ENCODE assay signal across 6 cellular contexts in genomic region chrX:155071694-155072215, GRCh38. TPM values are rescaled to one million over a fixed set of nuclear protein-coding genes. Genes with fewer than 3 reads are reported as not detected.
DNase-seq lines count a peak whose midpoint lies in the region; ATAC-seq and TF ChIP-seq lines count a peak whose summit lies in the region.

No MANE protein-coding gene starts in this region.

- H2AFZ ChIP-seq in Karpas-422 (ENCODE audit: low read length) (no peak overlapping the region; the same call in 1 of the 2 replicates), smooth muscle cell (ENCODE audit: low read depth) (peak overlapping the region; percentile 78)

- H3K27ac ChIP-seq in Karpas-422 (ENCODE audit: low read length) (peak overlapping the region; percentile 73), smooth muscle cell (ENCODE audit: low read depth) (peak overlapping the region; percentile 17)

- 49% methylated on average over 24 of the region's 24 CpGs for WGBS in smooth muscle cell (ENCODE audit: low lambda C conversion rate)

- no peaks in the 10 kb centered on the region for H3F3A ChIP-seq in smooth muscle cell (ENCODE audit: low read depth)

- no peaks in the 10 kb centered on the region for H3K27me3 ChIP-seq in Karpas-422 (ENCODE audit: low read length)
- no peaks in the 10 kb centered on the region for H3K27me3 ChIP-seq in smooth muscle cell (ENCODE audit: low read depth)

- H3K4me2 ChIP-seq in Karpas-422 (ENCODE audit: low read depth, low read length, poor library complexity, severe bottlenecking) (peak overlapping the region; percentile 74), smooth muscle cell (peak overlapping the region; percentile 80)

- H3K9me3 ChIP-seq in Karpas-422 (ENCODE audit: low read length), result no peaks in the 10 kb centered on the region
- no peaks in the 10 kb centered on the region for H3K9me3 ChIP-seq in smooth muscle cell (replicated peaks; ENCODE audit: low read depth)

- H3K36me3 ChIP-seq in Karpas-422 (ENCODE audit: insufficient read depth, low read length) (peaks cover 19% of the 10 kb centered on the region; the same call in 1 of the 2 replicates), smooth muscle cell (ENCODE audit: low read depth) (no peaks in the 10 kb centered on the region)

- H3K4me3 ChIP-seq in Karpas-422 (ENCODE audit: low read length) (peak overlapping the region; percentile 76), epithelial cell of proximal tubule (ENCODE audit: low read depth, low read length) (peak overlapping the region; percentile 80), smooth muscle cell (peak overlapping the region; percentile 68)

- H3K79me2 ChIP-seq in Karpas-422 (ENCODE audit: low read length), result peaks cover 82% of the 10 kb centered on the region
- peaks cover 10% of the 10 kb centered on the region for H3K79me2 ChIP-seq in smooth muscle cell (ENCODE audit: low read depth)

- H4K20me1 ChIP-seq in Karpas-422 (ENCODE audit: insufficient read depth, low read depth, low read length) (no peaks in the 10 kb centered on the region), smooth muscle cell (ENCODE audit: low read depth) (no peaks in the 10 kb centered on the region)

- no peak for TF ChIP-seq CTCF in epithelial cell of proximal tubule (conservative IDR thresholded peaks at IDR 0.05; ENCODE audit: low read depth, low read length)
- no peak for TF ChIP-seq CTCF in smooth muscle cell (IDR thresholded peaks at IDR 0.05; ENCODE audit: borderline replicate concordance, insufficient read depth, poor library complexity, severe bottlenecking)

- H3K9ac ChIP-seq in Karpas-422 (ENCODE audit: low read length) (peak overlapping the region; percentile 85), smooth muscle cell (ENCODE audit: low read depth) (no peak overlapping the region)

- peak; percentile 45 for DNase-seq in Karpas-422
- no peak for DNase-seq in epithelial cell of proximal tubule (ENCODE audit: low read depth)
- DNase-seq in smooth muscle cell (lab: John Stamatoyannopoulos, UW; ENCODE audit: unreplicated experiment), result no peak
- DNase-seq in COLO829 (ENCODE audit: low spot score), result no peak
- DNase-seq in stimulated activated CD4-positive, alpha-beta T cell treated with anti-CD3 and anti-CD28 coated beads, Interleukin-4, amount 100 ng/mL, for 4 hours, result no peak

- peak; percentile 9 for ATAC-seq in GM19328 (IDR thresholded peaks at IDR 0.05; ENCODE audit: unreplicated experiment)

- H3K9me2 ChIP-seq in Karpas-422 (replicated peaks; ENCODE audit: insufficient read depth, low read length), result no peaks in the 10 kb centered on the region

- H3K4me1 ChIP-seq in Karpas-422 (ENCODE audit: low read length), result peaks cover 47% of the 10 kb centered on the region
- H3K4me1 ChIP-seq in smooth muscle cell (ENCODE audit: low read depth), result no peaks in the 10 kb centered on the region

RNA-seq across cellular contexts. Expression of gene BRCC3, which starts 0.4 kb away (rescaled TPM):
- total RNA-seq in Karpas-422 (2014; rRNA removed; shearing (Covaris generic); ENCODE audit: low replicate concordance), result 13.2 and 15.9 TPM in 2 replicates
- 9.1 and 16.3 TPM in 2 replicates for total RNA-seq in epithelial cell of proximal tubule
- 9.6 and 10.6 TPM in 2 replicates for total RNA-seq in smooth muscle cell
- 13.4 and 14.4 TPM in 2 replicates for polyA plus RNA-seq in smooth muscle cell

RNA-seq across cellular contexts. Expression of gene CMC4, which starts 0.8 kb away (rescaled TPM):
- 15.8 and 36.1 TPM in 2 replicates for total RNA-seq in Karpas-422 (2014; rRNA removed; shearing (Covaris generic); ENCODE audit: low replicate concordance)
- 10.9 and 14.4 TPM in 2 replicates for total RNA-seq in epithelial cell of proximal tubule
- total RNA-seq in smooth muscle cell, result 14.4 and 24.5 TPM in 2 replicates
- polyA plus RNA-seq in smooth muscle cell, result 14.3 and 21.2 TPM in 2 replicates

RNA-seq across cellular contexts. Expression of gene MTCP1, which starts 0.8 kb away (rescaled TPM):
- 21.9 and 95.2 TPM in 2 replicates for total RNA-seq in Karpas-422 (2014; rRNA removed; shearing (Covaris generic); ENCODE audit: low replicate concordance)
- 0.29 and 2.0 TPM in 2 replicates for total RNA-seq in epithelial cell of proximal tubule
- 0.40 and 12.2 TPM in 2 replicates for total RNA-seq in smooth muscle cell
- 18.6 and 20.2 TPM in 2 replicates for polyA plus RNA-seq in smooth muscle cell

RNA-seq across cellular contexts. Expression of gene FUNDC2, which starts 45.1 kb away (rescaled TPM):
- total RNA-seq in Karpas-422 (2014; rRNA removed; shearing (Covaris generic); ENCODE audit: low replicate concordance), result 38.9 and 55.2 TPM in 2 replicates
- total RNA-seq in epithelial cell of proximal tubule (41.6 and 68.8 TPM in 2 replicates), smooth muscle cell (38.3 and 52.3 TPM in 2 replicates)
- 98.2 and 103 TPM in 2 replicates for polyA plus RNA-seq in smooth muscle cell

RNA-seq across cellular contexts. Expression of gene F8, which starts 49.2 kb away (rescaled TPM):
- total RNA-seq in Karpas-422 (2014; rRNA removed; shearing (Covaris generic); ENCODE audit: low replicate concordance), result 3.0 and 4.1 TPM in 2 replicates
- 0.22 and 2.5 TPM in 2 replicates for total RNA-seq in epithelial cell of proximal tubule
- 2.2 and 3.3 TPM in 2 replicates for total RNA-seq in smooth muscle cell
- polyA plus RNA-seq in smooth muscle cell, result 0.79 and 1.9 TPM in 2 replicates
